26 cellular contexts compared by ENCODE assay signal in the genomic region with DNA sequence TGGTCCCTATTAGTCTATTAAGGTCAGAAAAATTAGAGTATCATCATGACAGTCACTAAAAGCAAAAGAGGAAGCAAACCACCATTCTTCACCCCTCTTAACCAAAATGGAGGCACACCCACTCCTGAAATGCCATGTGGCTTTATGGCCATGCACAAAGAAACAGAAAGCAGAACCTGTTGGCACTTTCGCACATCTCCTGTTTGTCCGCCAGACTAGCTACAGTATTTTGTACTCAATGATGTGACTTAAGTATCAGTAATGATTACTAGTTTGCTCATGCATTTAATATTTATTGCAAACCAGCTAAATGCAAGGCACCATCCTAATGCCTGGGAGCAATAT.
DNase-seq lines count a peak whose midpoint lies in the region; ATAC-seq, FAIRE-seq and TF ChIP-seq lines count a peak whose summit lies in the region.
"Had no signal": no experiment of that assay in that cellular context is flagged by ENCODE, and none has a peak within 500 bp of the region (broad histone marks: within the 10 kb centered on the region; RNA-seq: fewer than 3 reads in every experiment).

No MANE protein-coding gene starts in this region.

- no peak for TF ChIP-seq CTCF in NB4 (IDR thresholded peaks at IDR 0.05; ENCODE audit: low read depth, low read length)
- TF ChIP-seq CTCF in foreskin fibroblast (IDR thresholded peaks at IDR 0.05; ENCODE audit: low read depth, low read length): no peak

- no peak for FAIRE-seq in RCC 7860 (lab: Jason Lieb, UNC)
- FAIRE-seq: K562 had no signal

- H3K36me3 Mint-ChIP-seq in activated T-cell treated with anti-CD3 and anti-CD28 coated beads, Interleukin-2, amount 50 U/mL, for 4 hours (ENCODE audit: insufficient read depth): no peaks in the 10 kb centered on the region
- H3K36me3 Mint-ChIP-seq: CD4-positive, CD25-positive, alpha-beta regulatory T cell had no signal

- peak; percentile 4 for DNase-seq in NB4 (ENCODE audit: low read depth)
- DNase-seq in germinal center (ENCODE audit: low spot score): peak; percentile 10
- no peak for DNase-seq in Right ventricle myocardium inferior (ENCODE audit: missing footprints)
- no peak for DNase-seq in foreskin fibroblast
- no peak for DNase-seq in activated T-cell treated with anti-CD3 and anti-CD28 coated beads, Interleukin-2, amount 50 U/mL, for 4 hours
- DNase-seq in RCC 7860 (ENCODE audit: low spot score): no peak
- DNase-seq: activated CD4-positive, CD25-positive, alpha-beta regulatory T cell treated with anti-CD3 and anti-CD28 coated beads, Interleukin-2, amount 50 U/mL, for 72 hours; activated CD8-positive, alpha-beta T cell treated with anti-CD3 and anti-CD28 coated beads, Interleukin-2, amount 10 ng/mL, durations not matched to agents 7 days and 5 days; activated gamma-delta T cell treated with Interleukin-2 at 50 U/mL for 16 hours; activated naive CD8-positive, alpha-beta T cell treated with anti-CD3 and anti-CD28 coated beads, Interleukin-2, amount 50 U/mL, for 24 hours; activated T-cell treated with anti-CD3 and anti-CD28 coated beads for 4 hours; CD4-positive, CD25-positive, alpha-beta regulatory T cell; heart right ventricle; left colon; MG63; NCI-H1694; NCI-H2171 treated with DMSO at 0.1 percent for 48 hours; NCI-H524 treated with DMSO at 0.1 percent for 48 hours; PC-3; SHP77; SW 1271; transverse colon had no signal

- no peak for TF ChIP-seq POLR2A in NB4 (IDR thresholded peaks at IDR 0.05; ENCODE audit: extremely low read depth, insufficient read length)

- intact Hi-C loops in Right ventricle myocardium inferior (cut with DNase I): no loop called here

- peaks cover 9% of the 10 kb centered on the region for H3K27me3 Mint-ChIP-seq in activated T-cell treated with anti-CD3 and anti-CD28 coated beads, Interleukin-2, amount 50 U/mL, for 4 hours (ENCODE audit: low read depth)

- no peaks in the 10 kb centered on the region for H3K9me3 Mint-ChIP-seq in activated T-cell treated with anti-CD3 and anti-CD28 coated beads, Interleukin-2, amount 50 U/mL, for 4 hours
- H3K9me3 Mint-ChIP-seq: activated naive CD8-positive, alpha-beta T cell treated with anti-CD3 and anti-CD28 coated beads, Interleukin-2, amount 50 U/mL, for 24 hours had no signal

- H3K4me1 Mint-ChIP-seq in activated T-cell treated with anti-CD3 and anti-CD28 coated beads, Interleukin-2, amount 50 U/mL, for 4 hours (ENCODE audit: low read depth): no peaks in the 10 kb centered on the region
- H3K4me1 Mint-ChIP-seq: CD4-positive, CD25-positive, alpha-beta regulatory T cell had no signal

- ATAC-seq in GM18520 (IDR thresholded peaks at IDR 0.05; ENCODE audit: unreplicated experiment): peak; percentile 59
- peak; percentile 72 for ATAC-seq in HG03159 (IDR thresholded peaks at IDR 0.05; ENCODE audit: unreplicated experiment)
- ATAC-seq in Right ventricle myocardium inferior: no peak
- no peak for ATAC-seq in activated T-cell treated with anti-CD3 and anti-CD28 coated beads, Interleukin-2, amount 50 U/mL, for 4 hours
- ATAC-seq: activated CD8-positive, alpha-beta T cell treated with anti-CD3 and anti-CD28 coated beads, Interleukin-2, amount 10 ng/mL, durations not matched to agents 7 days and 5 days; activated naive CD8-positive, alpha-beta T cell treated with anti-CD3 and anti-CD28 coated beads, Interleukin-2, amount 50 U/mL, for 24 hours; heart right ventricle; K562; left colon; PC-3 had no signal

- H3K4me3 Mint-ChIP-seq in activated T-cell treated with anti-CD3 and anti-CD28 coated beads, Interleukin-2, amount 50 U/mL, for 4 hours: no peak overlapping the region
- H3K4me3 Mint-ChIP-seq: activated CD8-positive, alpha-beta T cell treated with anti-CD3 and anti-CD28 coated beads, Interleukin-2, amount 10 ng/mL, durations not matched to agents 7 days and 5 days; activated naive CD8-positive, alpha-beta T cell treated with anti-CD3 and anti-CD28 coated beads, Interleukin-2, amount 50 U/mL, for 24 hours; CD4-positive, CD25-positive, alpha-beta regulatory T cell had no signal

- H3K4me3 ChIP-seq in NB4 (ENCODE audit: low read depth, low read length) (no peak overlapping the region), foreskin fibroblast (ENCODE audit: low read depth in 1 of 2, low read length in 2 of 2) (no peak overlapping the region)
- H3K4me3 ChIP-seq: HAP-1, heart right ventricle, K562, MG63, transverse colon had no signal

Comparison
In these comparisons a context has a peak if more than half of its experiments do, and no peak if none do; other contexts are left out.
1. ATAC-seq: peak in GM18520 (single experiment) and HG03159 (single experiment); none in Right ventricle myocardium inferior (single experiment) and activated T-cell treated with anti-CD3 and anti-CD28 coated beads, Interleukin-2, amount 50 U/mL, for 4 hours (0 of 2).
2. DNase-seq: peak in NB4 (single experiment) and germinal center (single experiment); none in Right ventricle myocardium inferior (single experiment), foreskin fibroblast (0 of 2), activated T-cell treated with anti-CD3 and anti-CD28 coated beads, Interleukin-2, amount 50 U/mL, for 4 hours (single experiment) and RCC 7860 (single experiment).